Comparison of ENCODE assay signal across 8 cellular contexts in genomic region chr12:188910-189621, GRCh38. TPM values are rescaled to one million over a fixed set of nuclear protein-coding genes. Genes with fewer than 3 reads are reported as not detected.
A peak's percentile ranks its signal among the peaks of the same experiment; 100 is the strongest.
DNase-seq lines count a peak whose midpoint lies in the region; ATAC-seq and TF ChIP-seq lines count a peak whose summit lies in the region.

No MANE protein-coding gene starts in this region.

- peak; percentile 76 for DNase-seq in activated CD4-positive, alpha-beta T cell treated with anti-CD3 and anti-CD28 coated beads for 36 hours
- DNase-seq in activated CD4-positive, alpha-beta T cell treated with anti-CD3 and anti-CD28 coated beads for 4 hours: no peak
- DNase-seq in NCI-H2171 (lab: John Stamatoyannopoulos, UW) (peak; percentile 87), fibroblast of villous mesenchyme (ENCODE audit: low read depth) (peak; percentile 55), natural killer cell (peak; percentile 41), superior temporal gyrus (ENCODE audit: extremely low spot score) (peak; percentile 74), mesenteric fat pad (ENCODE audit: low spot score) (no peak)
- peak; percentile 57 to 68 for DNase-seq in activated T-cell treated with anti-CD3 and anti-CD28 coated beads, Interleukin-2, amount 50 U/mL, for 48 hours

- H3K27me3 Mint-ChIP-seq in activated CD4-positive, alpha-beta T cell treated with anti-CD3 and anti-CD28 coated beads for 36 hours: peaks cover 23% of the 10 kb centered on the region
- H3K27me3 Mint-ChIP-seq in natural killer cell (ENCODE audit: low read depth in 2 of 2): peaks cover 26 to 38% of the 10 kb centered on the region in 2 donors

- no peaks in the 10 kb centered on the region for H3K36me3 Mint-ChIP-seq in activated CD4-positive, alpha-beta T cell treated with anti-CD3 and anti-CD28 coated beads for 36 hours (ENCODE audit: low read depth)
- no peaks in the 10 kb centered on the region for H3K36me3 Mint-ChIP-seq in natural killer cell

- CTCF ChIA-PET in activated CD4-positive, alpha-beta T cell treated with anti-CD3 and anti-CD28 coated beads for 36 hours (lab: Charles Lee): interaction anchor here (0.6 to 1.5 kb wide), 7 partner anchors 18 to 906 kb away, joined by 3 to 7 read pairs (median 3); no protein-coding TSS in a partner anchor

- peak; percentile 90 for ATAC-seq in activated CD4-positive, alpha-beta T cell treated with anti-CD3 and anti-CD28 coated beads for 36 hours
- peak; percentile 82 to 94 (median 93) for ATAC-seq in natural killer cell

- POLR2A ChIA-PET in activated CD4-positive, alpha-beta T cell treated with anti-CD3 and anti-CD28 coated beads for 36 hours (lab: Charles Lee): no interaction called here

- TF ChIP-seq CTCF in fibroblast of villous mesenchyme (IDR thresholded peaks at IDR 0.05; ENCODE audit: insufficient read depth, low read depth, low read length) (peak; percentile 62), natural killer cell (IDR thresholded peaks at IDR 0.05) (peak; percentile 65)

- peak overlapping the region; percentile 48 for H3K4me3 ChIP-seq in fibroblast of villous mesenchyme (ENCODE audit: low read depth, low read length)

- H3K27ac Mint-ChIP-seq in activated CD4-positive, alpha-beta T cell treated with anti-CD3 and anti-CD28 coated beads for 36 hours: peak overlapping the region; percentile 12
- H3K27ac Mint-ChIP-seq in natural killer cell: no peak overlapping the region

- intact Hi-C loops in activated CD4-positive, alpha-beta T cell treated with anti-CD3 and anti-CD28 coated beads for 36 hours (cut with DNase I, micrococcal nuclease): no loop called here
- intact Hi-C loops in natural killer cell (cut with micrococcal nuclease): no loop called here

- peaks cover 8% of the 10 kb centered on the region for H3K4me1 Mint-ChIP-seq in activated CD4-positive, alpha-beta T cell treated with anti-CD3 and anti-CD28 coated beads for 36 hours
- H3K4me1 Mint-ChIP-seq in natural killer cell: peaks cover 5 to 17% of the 10 kb centered on the region in 2 donors

- no peaks in the 10 kb centered on the region for H3K9me3 Mint-ChIP-seq in activated CD4-positive, alpha-beta T cell treated with anti-CD3 and anti-CD28 coated beads for 36 hours (ENCODE audit: low read depth)
- no peaks in the 10 kb centered on the region for H3K9me3 Mint-ChIP-seq in natural killer cell

- H3K4me3 Mint-ChIP-seq in activated CD4-positive, alpha-beta T cell treated with anti-CD3 and anti-CD28 coated beads for 36 hours: peak overlapping the region; percentile 75
- peak overlapping the region; percentile 69 for H3K4me3 Mint-ChIP-seq in natural killer cell

RNA-seq across cellular contexts. Expression of gene SLC6A12, which starts 24.9 kb away (rescaled TPM):
- total RNA-seq in activated CD4-positive, alpha-beta T cell treated with anti-CD3 and anti-CD28 coated beads for 36 hours: under 1 TPM; 0.35 to 0.37 TPM
- total RNA-seq in fibroblast of villous mesenchyme (not detected in 2 replicates), natural killer cell (under 1 TPM in 2 of 3 donors, not detected in 1; 0.54 to 0.70 TPM), mesenteric fat pad (3.4 TPM)

Comparison
In these comparisons a context has a peak if more than half of its experiments do, and no peak if none do; other contexts are left out.
1. DNase-seq: peak in activated CD4-positive, alpha-beta T cell treated with anti-CD3 and anti-CD28 coated beads for 36 hours (single experiment), NCI-H2171 (single experiment), activated T-cell treated with anti-CD3 and anti-CD28 coated beads, Interleukin-2, amount 50 U/mL, for 48 hours (2 of 2), fibroblast of villous mesenchyme (single experiment), natural killer cell (single experiment) and superior temporal gyrus (single experiment); none in activated CD4-positive, alpha-beta T cell treated with anti-CD3 and anti-CD28 coated beads for 4 hours (0 of 2) and mesenteric fat pad (single experiment).